ENCODE assay signal across 34 cellular contexts in the genomic region with DNA sequence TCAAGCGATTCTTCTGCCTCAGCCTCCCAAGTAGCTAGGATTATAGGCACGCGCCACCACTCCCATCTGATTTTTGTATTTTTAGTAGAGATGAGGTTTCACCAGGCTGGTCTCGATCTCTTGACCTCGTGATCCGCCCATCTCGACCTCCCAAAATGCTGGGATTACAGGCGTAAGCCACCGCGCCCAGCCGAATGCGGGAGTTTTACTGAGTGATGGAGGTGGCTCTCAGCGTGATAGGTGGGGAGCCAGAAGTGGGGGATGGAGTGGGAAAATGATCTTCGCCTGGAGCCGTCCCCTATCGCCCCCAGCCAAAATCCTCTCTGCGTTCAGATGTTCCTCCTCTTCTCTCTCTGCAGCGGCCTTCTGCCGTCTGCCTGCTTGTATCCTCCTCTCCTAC.
"Had no signal": no experiment of that assay in that cellular context is flagged by ENCODE, and none has a peak within 500 bp of the region (broad histone marks: within the 10 kb centered on the region; RNA-seq: fewer than 3 reads in every experiment).

No MANE protein-coding gene starts in this region.

- H3K27me3 ChIP-seq: MG63 had no signal

- H3K4me3 ChIP-seq: MG63 had no signal

- DNase-seq: Karpas-422, Kasumi-1, MG63, MM.1S, MV-4-11, NCI-H1048, NCI-H1092, NCI-H1092 treated with DMSO at 0.1 percent for 48 hours, NCI-H1105, NCI-H1105 treated with DMSO at 0.1 percent for 48 hours, NCI-H1417, NCI-H1417 treated with DMSO at 0.1 percent for 48 hours, NCI-H1436, NCI-H1436 treated with DMSO at 0.1 percent for 48 hours, NCI-H146, NCI-H1694, NCI-H1694 treated with DMSO at 0.1 percent for 48 hours, NCI-H187, NCI-H187 treated with DMSO at 0.1 percent for 48 hours, NCI-H1930, NCI-H2029, NCI-H2029 treated with DMSO at 0.1 percent for 48 hours, NCI-H2081, NCI-H2081 treated with DMSO at 0.1 percent for 48 hours, NCI-H2107, NCI-H2171, NCI-H2171 treated with DMSO at 0.1 percent for 48 hours, NCI-H2227 treated with DMSO at 0.1 percent for 48 hours, NCI-H226, NCI-H345, NCI-H446, NCI-H446 treated with DMSO at 0.1 percent for 48 hours, NCI-H510A, NCI-H510A treated with DMSO at 0.1 percent for 48 hours had no signal

- H3K36me3 ChIP-seq: MG63 had no signal
